In the genomic region with DNA sequence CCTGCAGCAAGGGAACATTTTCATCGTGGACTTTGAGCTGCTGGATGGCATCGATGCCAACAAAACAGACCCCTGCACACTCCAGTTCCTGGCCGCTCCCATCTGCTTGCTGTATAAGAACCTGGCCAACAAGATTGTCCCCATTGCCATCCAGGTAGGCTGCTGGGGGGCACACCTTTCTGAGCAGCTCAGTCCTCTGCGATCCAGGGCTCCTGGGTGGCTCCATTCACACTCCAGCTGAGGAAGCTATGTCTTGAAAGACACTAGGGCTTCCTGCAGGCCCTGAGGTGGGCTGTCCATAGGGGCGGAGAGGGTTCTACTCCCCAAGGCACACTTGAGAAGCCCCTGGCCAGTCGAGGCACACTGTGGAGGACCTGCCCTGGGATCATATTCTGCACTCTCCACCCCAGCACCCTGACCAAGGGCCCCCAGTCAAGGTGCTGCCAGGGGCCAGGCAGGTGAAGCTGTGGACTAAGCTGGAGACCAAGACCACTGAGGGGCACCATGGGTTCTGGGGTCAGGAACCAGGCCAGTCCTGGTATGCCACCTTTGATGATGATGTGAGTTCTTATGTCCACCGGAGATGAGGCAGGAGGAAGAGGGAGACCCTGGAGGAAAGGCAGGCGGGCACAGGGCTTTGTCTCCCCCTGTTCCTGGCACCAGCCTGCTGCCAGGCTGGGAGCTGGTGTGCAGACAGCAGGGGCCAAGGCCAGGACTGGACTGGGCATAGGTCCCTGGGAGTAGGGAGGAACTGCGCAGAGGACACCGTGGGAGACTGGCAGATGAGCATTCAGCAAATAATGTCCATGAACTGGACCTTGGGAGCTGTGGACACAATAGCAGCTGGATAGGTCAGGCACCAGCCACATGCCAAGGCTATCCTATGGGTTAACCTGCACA, we compare ENCODE assay signal across 15 cellular contexts. TPM values are rescaled to one million over a fixed set of nuclear protein-coding genes. Genes with fewer than 3 reads are reported as not detected.
DNase-seq lines count a peak whose midpoint lies in the region; ATAC-seq, FAIRE-seq and TF ChIP-seq lines count a peak whose summit lies in the region.
"Had no signal": no experiment of that assay in that cellular context is flagged by ENCODE, and none has a peak within 500 bp of the region (broad histone marks: within the 10 kb centered on the region; RNA-seq: fewer than 3 reads in every experiment).

No MANE protein-coding gene starts in this region.

- no peaks in the 10 kb centered on the region for H3K27me3 Mint-ChIP-seq in stimulated activated memory B cell treated with anti-CD40 and anti-IgM and Interleukin-4, amounts not matched to agents 10 μg/mL and 1 μg/mL and 100 μg/mL, for 72 hours

- no peak overlapping the region for H2BK5ac ChIP-seq in H1 (ENCODE audit: low read depth, low read length)

- no peaks in the 10 kb centered on the region for H3K9me3 Mint-ChIP-seq in stimulated activated memory B cell treated with anti-CD40 and anti-IgM and Interleukin-4, amounts not matched to agents 10 μg/mL and 1 μg/mL and 100 μg/mL, for 72 hours

- H2BK15ac ChIP-seq in H1 (ENCODE audit: low read length), result no peak overlapping the region

- no peak overlapping the region for H3K14ac ChIP-seq in H1 (ENCODE audit: insufficient read length)

- no peaks in the 10 kb centered on the region for H3K79me1 ChIP-seq in H1 (ENCODE audit: low read depth, low read length)

- H2BK20ac ChIP-seq in H1 (ENCODE audit: low read length), result no peak overlapping the region

- POLR2A ChIA-PET in H1 (lab: Charles Lee; ENCODE audit: partially characterized antibody), result interaction anchor here (2.7 kb wide), 1 partner anchor 9 kb away, joined by 16 read pairs; no protein-coding TSS in a partner anchor

- no peak for TF ChIP-seq POLR2A in H1 (IDR thresholded peaks at IDR 0.05; ENCODE audit: control extremely low read depth in 1 of 2, low read depth in 2 of 2, low read length in 2 of 2)

- no peaks in the 10 kb centered on the region for H3K36me3 ChIP-seq in right atrium auricular region
- no peaks in the 10 kb centered on the region for H3K36me3 ChIP-seq in H1 (ENCODE audit: control insufficient read depth in 2 of 4, insufficient read depth in 4 of 4, low read length in 3 of 4)
- H3K36me3 ChIP-seq: SJCRH30 had no signal

- no peak for ATAC-seq in Right ventricle myocardium inferior
- ATAC-seq in stimulated activated memory B cell treated with anti-CD40 and anti-IgM and Interleukin-4, amounts not matched to agents 10 μg/mL and 1 μg/mL and 100 μg/mL, for 72 hours, result no peak
- ATAC-seq in GM21825 (IDR thresholded peaks at IDR 0.05; ENCODE audit: unreplicated experiment), result no peak

- CTCF ChIA-PET in H1 (lab: Charles Lee; ENCODE audit: partially characterized antibody), result interaction anchor here (0.9 to 1.0 kb wide), 2 partner anchors 25 to 179 kb away, joined by 3 to 4 read pairs; no protein-coding TSS in a partner anchor

- H4K91ac ChIP-seq in H1 (replicated peaks; ENCODE audit: insufficient read length, low read length), result no peak overlapping the region

- no peak overlapping the region for H4K5ac ChIP-seq in H1 (ENCODE audit: insufficient read length, low read depth, low read length)

- no peaks in the 10 kb centered on the region for H3K23me2 ChIP-seq in H1 (ENCODE audit: low read depth, low read length)

- no peak overlapping the region for H2AK5ac ChIP-seq in H1 (ENCODE audit: low read depth, low read length)

- WGBS in H1 (ENCODE audit: extremely low coverage in 1 of 2, insufficient coverage in 1 of 2, insufficient read length in 1 of 2, insufficient replicate concordance in 2 of 2, low coverage in 1 of 2, low lambda C conversion rate in 2 of 2, missing lambda C conversion rate in 1 of 2), 2 experiments, result 88% methylated on average over 10 of the region's 10 CpGs; no CpG with 5 or more reads in 1 of the 2 experiments

- H3K9me3 ChIP-seq in right atrium auricular region (no peaks in the 10 kb centered on the region), H1 (ENCODE audit: insufficient read depth in 2 of 2, low read depth in 1 of 2, low read length in 1 of 2) (no peaks in the 10 kb centered on the region)
- H3K9me3 ChIP-seq: SJCRH30 had no signal

- TF ChIP-seq CTCF in right atrium auricular region (IDR thresholded peaks at IDR 0.05) (no peak), GM13977 (IDR thresholded peaks at IDR 0.05; ENCODE audit: extremely low read depth, insufficient read depth, missing control alignments) (no peak), H1 (IDR thresholded peaks at IDR 0.05; ENCODE audit: control extremely low read depth in 1 of 3, insufficient read depth in 1 of 3, low read depth in 1 of 3, low read length in 3 of 3) (no peak)

- no peak for TF ChIP-seq EP300 in H1 (IDR thresholded peaks at IDR 0.05; ENCODE audit: borderline replicate concordance in 1 of 2, low read depth in 2 of 2, low read length in 2 of 2)

- H3K4me3 Mint-ChIP-seq in stimulated activated memory B cell treated with anti-CD40 and anti-IgM and Interleukin-4, amounts not matched to agents 10 μg/mL and 1 μg/mL and 100 μg/mL, for 72 hours, result no peak overlapping the region

- no peak overlapping the region for H3K9ac ChIP-seq in H1 (replicated peaks in 1 of 4; ENCODE audit: extremely low read depth in 1 of 4, low read depth in 3 of 4, low read length in 3 of 4)

- H3K56ac ChIP-seq in H1 (replicated peaks; ENCODE audit: insufficient read length, low read depth, low read length), result no peak overlapping the region

- H3K4ac ChIP-seq in H1 (replicated peaks; ENCODE audit: insufficient read length, low read depth, low read length), result no peak overlapping the region

- no peak overlapping the region for H3K18ac ChIP-seq in H1 (ENCODE audit: extremely low read depth, low read length)

- H4K8ac ChIP-seq in H1 (ENCODE audit: extremely low read depth, insufficient read depth, low read length), result peak overlapping the region; percentile 16; the same call in 1 of the 2 replicates

- no peaks in the 10 kb centered on the region for H3K27me3 ChIP-seq in right atrium auricular region
- no peaks in the 10 kb centered on the region for H3K27me3 ChIP-seq in H1 (replicated peaks in 1 of 4; ENCODE audit: control insufficient read depth in 3 of 4, extremely low read depth in 1 of 4, insufficient read depth in 3 of 4, low read length in 3 of 4)
- H3K27me3 ChIP-seq: SJCRH30 had no signal

- peaks cover 0 to 16% of the 10 kb centered on the region in 2 donors for H3K4me1 ChIP-seq in right atrium auricular region
- H3K4me1 ChIP-seq in H1 (replicated peaks in 1 of 4; ENCODE audit: control insufficient read depth in 3 of 4, insufficient read depth in 4 of 4, low read length in 3 of 4), result peaks cover 2 to 9% (median 7%) of the 10 kb centered on the region in 4 experiments
- H3K4me1 ChIP-seq: SJCRH30 had no signal

- no peak overlapping the region for H2BK12ac ChIP-seq in H1 (ENCODE audit: low read depth, low read length)

- FAIRE-seq in H1 (lab: Jason Lieb, UNC), result no peak

- H4K20me1 ChIP-seq in H1 (replicated peaks in 1 of 2; ENCODE audit: control insufficient read depth in 1 of 2, insufficient read depth in 2 of 2, low read length in 2 of 2), result no peaks in the 10 kb centered on the region

- no peak overlapping the region for H3K4me2 ChIP-seq in H1 (ENCODE audit: insufficient read depth in 1 of 2, low read depth in 2 of 2, low read length in 2 of 2)

- peaks cover 68% of the 10 kb centered on the region for H3K36me3 Mint-ChIP-seq in stimulated activated memory B cell treated with anti-CD40 and anti-IgM and Interleukin-4, amounts not matched to agents 10 μg/mL and 1 μg/mL and 100 μg/mL, for 72 hours

- H2AFZ ChIP-seq in H1 (ENCODE audit: low read length), result no peak overlapping the region

- TF ChIP-seq RAD21 in H1 (IDR thresholded peaks at IDR 0.05 in 1 of 2, conservative IDR thresholded peaks at IDR 0.05 in 1 of 2; ENCODE audit: low read depth in 2 of 2, low read length in 2 of 2), result no peak

- peaks cover 52% of the 10 kb centered on the region for H3K4me1 Mint-ChIP-seq in stimulated activated memory B cell treated with anti-CD40 and anti-IgM and Interleukin-4, amounts not matched to agents 10 μg/mL and 1 μg/mL and 100 μg/mL, for 72 hours

- H2BK120ac ChIP-seq in H1 (replicated peaks; ENCODE audit: low read depth, low read length), result no peak overlapping the region

- H3K23ac ChIP-seq in H1 (ENCODE audit: insufficient read length), result no peak overlapping the region

- H3K4me3 ChIP-seq in right atrium auricular region (no peak overlapping the region), H1 (ENCODE audit: extremely low read depth in 1 of 4, insufficient read depth in 2 of 4, low read depth in 3 of 4, low read length in 4 of 4) (no peak overlapping the region)
- H3K4me3 ChIP-seq: SJCRH30 had no signal

- in situ Hi-C loops in GM13977 (cut with MboI; ENCODE audit: low pct_unique_long_range_greater_than_20kb, low sequenced_read_pairs, unreplicated experiment), result no loop called here

- peak overlapping the region; percentile 26 for H3K27ac Mint-ChIP-seq in stimulated activated memory B cell treated with anti-CD40 and anti-IgM and Interleukin-4, amounts not matched to agents 10 μg/mL and 1 μg/mL and 100 μg/mL, for 72 hours

- peak; percentile 46 for DNase-seq in right atrium auricular region (ENCODE audit: low spot score)
- no peak for DNase-seq in Right ventricle myocardium inferior (ENCODE audit: missing footprints)
- peak; percentile 5 for DNase-seq in GM13977 (ENCODE audit: low spot score)
- no peak for DNase-seq in H1 (ENCODE audit: low read depth in 1 of 2, low spot score in 2 of 2)
- no peak for DNase-seq in SKM-1 (lab: John Stamatoyannopoulos, UW; ENCODE audit: unreplicated experiment)
- no peak for DNase-seq in GOT3 (lab: John Stamatoyannopoulos, UW)
- DNase-seq: DMS153, EL, NCI-H1436 treated with DMSO at 0.1 percent for 48 hours, NCI-H2081, NCI-H526, SJCRH30 had no signal

- intact Hi-C loops in Right ventricle myocardium inferior (cut with DNase I), result no loop called here

- no peaks in the 10 kb centered on the region for H3K79me2 ChIP-seq in H1 (ENCODE audit: control insufficient read depth in 1 of 2, insufficient read depth in 2 of 2, low read length in 2 of 2)

- H3K27ac ChIP-seq in right atrium auricular region, result no peak overlapping the region
- no peak overlapping the region for H3K27ac ChIP-seq in H1 (ENCODE audit: low read depth, low read length)
- H3K27ac ChIP-seq: C4-2B, SJCRH30 had no signal

RNA-seq across cellular contexts. Expression of gene ALOX5, which starts 54.8 kb away (rescaled TPM):
- total RNA-seq in right atrium auricular region (10 to 100 TPM in 1 of 2 donors, 1 to 10 TPM in 1; 6.3 to 16.0 TPM), Right ventricle myocardium inferior (7.3 TPM)
- 1.2 and 1.6 TPM in 2 replicates for total RNA-seq in H1 (2021; fragmentation: NEBNext Ultra II Directional; extraction: Animal tissue kit (Norgen Biotek cat#: 25700))
- polyA plus RNA-seq in H1 (2011; rRNA removed), result 3.8 and 7.7 TPM in 2 replicates
- polyA plus RNA-seq in H1 (2011; cell fraction: cytosol; rRNA removed), result 4.7 TPM
- 21.0 TPM for polyA plus RNA-seq in H1 (2011; cell fraction: nucleus; rRNA removed)
- polyA plus RNA-seq in H1 (2012, experiment 1 of 2), result 2.4 to 5.1 TPM (median 3.2 TPM) in 4 replicates
- polyA plus RNA-seq in H1 (2012, experiment 2 of 2), result 1.1 TPM
- polyA plus RNA-seq in H1 (2013, experiment 1 of 2), result 2.0 TPM
- polyA plus RNA-seq in H1 (2013, experiment 2 of 2), result 2.0 TPM
- 2.5 and 3.4 TPM in 2 replicates for polyA minus RNA-seq in H1 (2011; rRNA and poly(A)+ RNA removed)
- polyA minus RNA-seq in H1 (2011; cell fraction: cytosol; rRNA and poly(A)+ RNA removed), result 2.1 TPM
- polyA minus RNA-seq in H1 (2011; cell fraction: nucleus; rRNA and poly(A)+ RNA removed), result 6.6 TPM
- total RNA-seq: SJCRH30 had no signal

Comparison
In these comparisons a context has a peak if more than half of its experiments do, and no peak if none do; other contexts are left out.
1. DNase-seq: peak in right atrium auricular region (single experiment) and GM13977 (single experiment); none in Right ventricle myocardium inferior (single experiment), H1 (0 of 2), SKM-1 (single experiment) and GOT3 (single experiment).